ENCODE assay signal across 8 cellular contexts in genomic region chr18:11850821-11851155, GRCh38. TPM values are rescaled to one million over a fixed set of nuclear protein-coding genes. Genes with fewer than 3 reads are reported as not detected.
DNase-seq lines count a peak whose midpoint lies in the region; ATAC-seq, FAIRE-seq and TF ChIP-seq lines count a peak whose summit lies in the region.

No MANE protein-coding gene starts in this region.

- no peak for TF ChIP-seq POLR2A in upper lobe of left lung (IDR thresholded peaks at IDR 0.05)
- TF ChIP-seq POLR2A in GM12892 (IDR thresholded peaks at IDR 0.05; ENCODE audit: low read depth, low read length): no peak

- H3K27ac ChIP-seq in colonic mucosa (peak overlapping the region; percentile 84), lung (ENCODE audit: low read depth in 1 of 2, low read length in 1 of 2) (peak overlapping the region; percentile 95 to 97), upper lobe of left lung (peak overlapping the region; percentile 95 to 97 (median 96))

- DNase-seq in SIG-M5 treated with dmso at 0.1 percent for 504 hours (lab: John Stamatoyannopoulos, UW; ENCODE audit: unreplicated experiment) (peak; percentile 19), SIG-M5 (lab: John Stamatoyannopoulos, UW) (no peak), NCI-H69 (lab: John Stamatoyannopoulos, UW) (peak; percentile 77), colonic mucosa (no peak), lung (ENCODE audit: low spot score) (no peak), upper lobe of left lung (no peak), GM12892 (ENCODE audit: insufficient read length) (no peak)

- no peaks in the 10 kb centered on the region for H3K27me3 ChIP-seq in colonic mucosa
- no peaks in the 10 kb centered on the region for H3K27me3 ChIP-seq in lung (ENCODE audit: control insufficient read depth, insufficient read depth)
- H3K27me3 ChIP-seq in upper lobe of left lung: no peaks in the 10 kb centered on the region

- intact Hi-C loops in colonic mucosa (cut with DNase I): loop anchor here (10.0 kb wide), 1 partner anchor 54 kb away; the partner anchor contains the start of gene MPPE1

- ATAC-seq in HG02798 (IDR thresholded peaks at IDR 0.05; ENCODE audit: poor library complexity, unreplicated experiment): peak; percentile 23
- peak; percentile 19 for ATAC-seq in lung (ENCODE audit: insufficient read depth, low FRiP score)
- peak; percentile 45 to 77 for ATAC-seq in upper lobe of left lung (ENCODE audit: low FRiP score in 2 of 2)

- TF ChIP-seq CTCF in colonic mucosa (IDR thresholded peaks at IDR 0.05) (no peak), lung (IDR thresholded peaks at IDR 0.05; ENCODE audit: control extremely low read depth, extremely low read depth) (no peak), upper lobe of left lung (IDR thresholded peaks at IDR 0.05) (no peak)

- no peaks in the 10 kb centered on the region for H3K36me3 ChIP-seq in colonic mucosa
- H3K36me3 ChIP-seq in lung (ENCODE audit: control insufficient read depth in 2 of 2, insufficient read depth in 2 of 2, low read length in 2 of 2): no peaks in the 10 kb centered on the region
- peaks cover 0 to 10% (median 0%) of the 10 kb centered on the region in 4 donors for H3K36me3 ChIP-seq in upper lobe of left lung

- peaks cover 13% of the 10 kb centered on the region for H3K4me1 ChIP-seq in colonic mucosa
- H3K4me1 ChIP-seq in lung (ENCODE audit: control insufficient read depth in 2 of 2, insufficient read depth in 2 of 2, low read length in 2 of 2): peaks cover 3 to 5% of the 10 kb centered on the region in 2 donors
- H3K4me1 ChIP-seq in upper lobe of left lung: peaks cover 16 to 40% (median 29%) of the 10 kb centered on the region in 4 donors

- H3K4me3 ChIP-seq in colonic mucosa (peak overlapping the region; percentile 77), lung (peak overlapping the region; percentile 39), upper lobe of left lung (peak overlapping the region; percentile 50 to 92 (median 78))

- H3K9me3 ChIP-seq in colonic mucosa (no peaks in the 10 kb centered on the region), lung (ENCODE audit: control insufficient read depth in 2 of 2, insufficient read depth in 1 of 2, low read length in 1 of 2) (no peaks in the 10 kb centered on the region), upper lobe of left lung (no peaks in the 10 kb centered on the region)

- FAIRE-seq in GM12892 (lab: Jason Lieb, UNC): no peak

- H3K9ac ChIP-seq in colonic mucosa (ENCODE audit: low read depth in 2 of 2, low read length in 2 of 2): peak overlapping the region; percentile 92 to 100

- 0 to 1% methylated on average over 10 of the region's 10 CpGs for whole genome bisulfite sequencing in lung, 2 donors
- 0% methylated on average over 10 of the region's 10 CpGs for WGBS in upper lobe of left lung, 2 donors

- no peak for TF ChIP-seq EP300 in upper lobe of left lung (IDR thresholded peaks at IDR 0.05)

RNA-seq across cellular contexts. Expression of gene CHMP1B, which starts 0.4 kb away (rescaled TPM):
- 10 to 100 TPM; 42.3 to 80.1 TPM for total RNA-seq in colonic mucosa
- 10 to 100 TPM; 36.0 to 56.2 TPM for total RNA-seq in lung
- 10 to 100 TPM; 34.6 to 44.6 TPM for polyA plus RNA-seq in lung
- 10 to 100 TPM; 29.3 to 61.4 (median 50.0) TPM for total RNA-seq in upper lobe of left lung
- polyA plus RNA-seq in GM12892 (2012; ENCODE audit: missing spikeins): 15.8 TPM

RNA-seq across cellular contexts. Expression of gene MPPE1, which starts 57.3 kb away (rescaled TPM):
- total RNA-seq in colonic mucosa (10 to 100 TPM; 36.8 to 47.9 TPM), lung (10 to 100 TPM; 41.3 to 71.4 TPM), upper lobe of left lung (100 to 1,000 TPM in 1 of 6 donors, 10 to 100 TPM in 5; 37.4 to 114 (median 75.3) TPM)
- polyA plus RNA-seq in lung: 10 to 100 TPM; 41.3 to 46.7 TPM
- 27.0 TPM for polyA plus RNA-seq in GM12892 (2012; ENCODE audit: missing spikeins)

Comparison
In these comparisons a context has a peak if more than half of its experiments do, and no peak if none do; other contexts are left out.
1. DNase-seq: peak in SIG-M5 treated with dmso at 0.1 percent for 504 hours (single experiment) and NCI-H69 (single experiment); none in SIG-M5 (single experiment), colonic mucosa (single experiment), lung (single experiment), upper lobe of left lung (0 of 2) and GM12892 (single experiment).
2. Peak in every context shown above with its lines, with median percentiles within 50 percentile points of each other: ATAC-seq, H3K27ac ChIP-seq and H3K4me3 ChIP-seq.